ENCODE assay signal across 14 cellular contexts in genomic region chr7:142856565-142857245, GRCh38. TPM values are rescaled to one million over a fixed set of nuclear protein-coding genes. Genes with fewer than 3 reads are reported as not detected.
DNase-seq lines count a peak whose midpoint lies in the region; ATAC-seq and TF ChIP-seq lines count a peak whose summit lies in the region.
"Had no signal": no experiment of that assay in that cellular context is flagged by ENCODE, and none has a peak within 500 bp of the region (broad histone marks: within the 10 kb centered on the region; RNA-seq: fewer than 3 reads in every experiment).

No MANE protein-coding gene starts in this region.

- H3K4me1 Mint-ChIP-seq in stimulated activated naive CD8-positive, alpha-beta T cell treated with anti-CD3 and anti-CD28 coated beads, Interleukin-15, Interleukin-2, amounts not matched to agents 100 ng/mL and 50 ng/mL, for 24 hours (ENCODE audit: low read depth): peaks cover 12% of the 10 kb centered on the region
- H3K4me1 Mint-ChIP-seq in brain: peaks cover 36% of the 10 kb centered on the region
- peaks cover 14% of the 10 kb centered on the region for H3K4me1 Mint-ChIP-seq in nephron

- H3K9me3 Mint-ChIP-seq in stimulated activated naive CD8-positive, alpha-beta T cell treated with anti-CD3 and anti-CD28 coated beads, Interleukin-15, Interleukin-2, amounts not matched to agents 100 ng/mL and 50 ng/mL, for 24 hours: no peaks in the 10 kb centered on the region
- H3K9me3 Mint-ChIP-seq in brain: no peaks in the 10 kb centered on the region
- no peaks in the 10 kb centered on the region for H3K9me3 Mint-ChIP-seq in nephron
- H3K9me3 Mint-ChIP-seq: activated T-helper 2 cell treated with anti-CD3 and anti-CD28 coated beads, Interferon-gamma antibody, Interleukin-2, Interleukin-4, amounts not matched to agents 10 μg/mL and 5 μg/mL and 100 μg/mL, durations not matched to agents 14 hours and 24 hours and 36 hours had no signal

- H3K4me3 Mint-ChIP-seq in stimulated activated naive CD8-positive, alpha-beta T cell treated with anti-CD3 and anti-CD28 coated beads, Interleukin-15, Interleukin-2, amounts not matched to agents 100 ng/mL and 50 ng/mL, for 24 hours: peak overlapping the region; percentile 66
- H3K4me3 Mint-ChIP-seq in brain (peak overlapping the region in 4 of 5 experiments; percentile 31 to 84 (median 79)), nephron (peak overlapping the region; percentile 80 to 86 (median 85))

- TF ChIP-seq CTCF in brain (conservative IDR thresholded peaks at IDR 0.05) (no peak), nephron (IDR thresholded peaks at IDR 0.05; ENCODE audit: unreplicated experiment in 3 of 3) (no peak)

- no peak overlapping the region for H3K27ac Mint-ChIP-seq in stimulated activated naive CD8-positive, alpha-beta T cell treated with anti-CD3 and anti-CD28 coated beads, Interleukin-15, Interleukin-2, amounts not matched to agents 100 ng/mL and 50 ng/mL, for 24 hours
- H3K27ac Mint-ChIP-seq in brain (peak overlapping the region in 1 of 5 experiments; percentile 57), nephron (peak overlapping the region in 1 of 3 experiments; percentile 41)
- H3K27ac Mint-ChIP-seq: activated T-helper 2 cell treated with anti-CD3 and anti-CD28 coated beads, Interferon-gamma antibody, Interleukin-2, Interleukin-4, amounts not matched to agents 10 μg/mL and 5 μg/mL and 100 μg/mL, durations not matched to agents 14 hours and 24 hours and 36 hours had no signal

- no peak for DNase-seq in stimulated activated naive CD8-positive, alpha-beta T cell treated with anti-CD3 and anti-CD28 coated beads, Interleukin-15, Interleukin-2, amounts not matched to agents 100 U/mL and 50 U/mL, for 24 hours
- DNase-seq in NCI-H345 (lab: John Stamatoyannopoulos, UW): no peak
- no peak for DNase-seq in activated effector memory CD4-positive, alpha-beta T cell treated with anti-CD3 and anti-CD28 coated beads, Interleukin-2, amount 50 U/mL, for 16 hours
- DNase-seq: HCEC 1CT; mesendoderm; NCI-H526; stimulated activated CD4-positive, alpha-beta T cell treated with anti-CD3 and anti-CD28 coated beads, Interleukin-1b, Interleukin-23, amount 100 ng/mL, for 48 hours had no signal

- H3K36me3 Mint-ChIP-seq in stimulated activated naive CD8-positive, alpha-beta T cell treated with anti-CD3 and anti-CD28 coated beads, Interleukin-15, Interleukin-2, amounts not matched to agents 100 ng/mL and 50 ng/mL, for 24 hours (ENCODE audit: low read depth): no peaks in the 10 kb centered on the region
- no peaks in the 10 kb centered on the region for H3K36me3 Mint-ChIP-seq in brain
- H3K36me3 Mint-ChIP-seq in nephron (ENCODE audit: low read depth): no peaks in the 10 kb centered on the region

- no peak for ATAC-seq in stimulated activated naive CD8-positive, alpha-beta T cell treated with anti-CD3 and anti-CD28 coated beads, Interleukin-15, Interleukin-2, amounts not matched to agents 100 U/mL and 50 U/mL, for 24 hours
- no peak for ATAC-seq in HG02763 (IDR thresholded peaks at IDR 0.05; ENCODE audit: unreplicated experiment)
- ATAC-seq in GM21528 (IDR thresholded peaks at IDR 0.05; ENCODE audit: low FRiP score, unreplicated experiment): no peak

- H3K27me3 Mint-ChIP-seq in stimulated activated naive CD8-positive, alpha-beta T cell treated with anti-CD3 and anti-CD28 coated beads, Interleukin-15, Interleukin-2, amounts not matched to agents 100 ng/mL and 50 ng/mL, for 24 hours: no peaks in the 10 kb centered on the region
- H3K27me3 Mint-ChIP-seq in brain: peaks cover 6% of the 10 kb centered on the region
- peaks cover 7% of the 10 kb centered on the region for H3K27me3 Mint-ChIP-seq in nephron (ENCODE audit: low read depth)

RNA-seq across cellular contexts. Expression of gene EPHB6, which starts 1.8 kb away (rescaled TPM):
- polyA plus RNA-seq in brain (ENCODE audit: insufficient read depth, low read depth, low replicate concordance): 74.6 TPM

RNA-seq across cellular contexts. Expression of gene TRPV6, which starts 28.8 kb away (rescaled TPM):
- polyA plus RNA-seq in brain (ENCODE audit: insufficient read depth, low read depth, low replicate concordance): not detected
- polyA plus RNA-seq: BJ had no signal
